In genomic region chr12:25252946-25253345, GRCh38 we compare ENCODE assay signal across 1 cellular context.
TF ChIP-seq lines count a peak whose summit lies in the region.

No MANE protein-coding gene starts in this region.

TF ChIP-seq in WTC11, 78 proteins besides CTCF, POLR2A, EP300 and RAD21 (continued from another document):
- no peak for TF ChIP-seq ARID4B (CRISPR knock-in tag; IDR thresholded peaks at IDR 0.05; ENCODE audit: borderline replicate concordance)
- no peak for TF ChIP-seq ELF4 (CRISPR knock-in tag; IDR thresholded peaks at IDR 0.05; ENCODE audit: low read depth)
- no peak for TF ChIP-seq ZSCAN18 (CRISPR knock-in tag; IDR thresholded peaks at IDR 0.05)
- TF ChIP-seq RELA (CRISPR knock-in tag; IDR thresholded peaks at IDR 0.05; ENCODE audit: borderline replicate concordance): no peak
- TF ChIP-seq ZNF121 (CRISPR knock-in tag; IDR thresholded peaks at IDR 0.05): no peak
